2 cellular contexts compared by ENCODE assay signal in genomic region chr7:116687801-116688201, GRCh38.
TF ChIP-seq lines count a peak whose summit lies in the region.

No MANE protein-coding gene starts in this region.

TF ChIP-seq in A549, 52 proteins besides CTCF, POLR2A, EP300 and RAD21:
- TF ChIP-seq MYC (IDR thresholded peaks at IDR 0.05; ENCODE audit: borderline replicate concordance, low read length): 0 out of 2 replicates have a peak, but pooled peaks have one; percentile 11
- peak; percentile 59 for TF ChIP-seq FOSL2 (IDR thresholded peaks at IDR 0.05)
- TF ChIP-seq FOSL2 (CRISPR knock-in tag; IDR thresholded peaks at IDR 0.05): peak; percentile 63
- no peak for TF ChIP-seq EHF (CRISPR knock-in tag; IDR thresholded peaks at IDR 0.05)
- peak; percentile 58; the same call in 1 of the 2 replicates for TF ChIP-seq JUNB (IDR thresholded peaks at IDR 0.05)
- TF ChIP-seq E2F6 (IDR thresholded peaks at IDR 0.05; ENCODE audit: borderline replicate concordance, low read depth): peak; percentile 81; the same call in 1 of the 2 replicates
- TF ChIP-seq CBX2 (IDR thresholded peaks at IDR 0.05; ENCODE audit: borderline replicate concordance, low read depth): no peak
- peak; percentile 91 for TF ChIP-seq MAX (IDR thresholded peaks at IDR 0.05)
- peak; percentile 28 to 29; a peak in 1 of 5 replicates for TF ChIP-seq JUN (IDR thresholded peaks at IDR 0.05)

TF ChIP-seq in IMR-90, 13 proteins besides CTCF, POLR2A, EP300 and RAD21:
- TF ChIP-seq NFE2L2 (IDR thresholded peaks at IDR 0.05; ENCODE audit: low read depth, low read length) (no peak), USF2 (IDR thresholded peaks at IDR 0.05; ENCODE audit: low read depth, low read length) (no peak), FOS (IDR thresholded peaks at IDR 0.05; ENCODE audit: low read depth, low read length) (peak; percentile 41; the same call in 1 of the 2 replicates), MAZ (IDR thresholded peaks at IDR 0.05; ENCODE audit: borderline replicate concordance, low read depth, low read length) (0 out of 2 replicates have a peak, but pooled peaks have one; percentile 23), RFX5 (IDR thresholded peaks at IDR 0.05; ENCODE audit: low read depth, low read length) (no peak), MXI1 (IDR thresholded peaks at IDR 0.05; ENCODE audit: borderline replicate concordance, low read depth, low read length) (0 out of 2 replicates have a peak, but pooled peaks have one; percentile 19), CHD1 (IDR thresholded peaks at IDR 0.05; ENCODE audit: low read depth, low read length) (no peak), RCOR1 (IDR thresholded peaks at IDR 0.05; ENCODE audit: insufficient replicate concordance, low read length) (no peak)
